In genomic region chr4:10018818-10019438, GRCh38 we compare ENCODE assay signal across 8 cellular contexts. TPM values are rescaled to one million over a fixed set of nuclear protein-coding genes. Genes with fewer than 3 reads are reported as not detected.
A peak's percentile ranks its signal among the peaks of the same experiment; 100 is the strongest.
DNase-seq lines count a peak whose midpoint lies in the region; ATAC-seq and TF ChIP-seq lines count a peak whose summit lies in the region.

No MANE protein-coding gene starts in this region.

- H3K9me3 Mint-ChIP-seq in activated naive CD4-positive, alpha-beta T cell treated with anti-CD3 and anti-CD28 coated beads, Interleukin-2, amount 50 U/mL, for 72 hours = no peaks in the 10 kb centered on the region

- H3K36me3 Mint-ChIP-seq in activated naive CD4-positive, alpha-beta T cell treated with anti-CD3 and anti-CD28 coated beads, Interleukin-2, amount 50 U/mL, for 72 hours = peaks cover 0 to 4% of the 10 kb centered on the region in 2 donors

- peak overlapping the region; percentile 90 to 92 for H3K27ac Mint-ChIP-seq in activated naive CD4-positive, alpha-beta T cell treated with anti-CD3 and anti-CD28 coated beads, Interleukin-2, amount 50 U/mL, for 72 hours

- peak overlapping the region; percentile 90 for H3K27ac ChIP-seq in temporal lobe (ENCODE audit: low read depth, low read length)

- DNase-seq in EH (ENCODE audit: low read depth) (peak; percentile 97), LHCN-M2 (ENCODE audit: low read depth) (peak; percentile 83), SK-N-DZ (ENCODE audit: low spot score) (peak; percentile 77), glomerular visceral epithelial cell (ENCODE audit: extremely low spot score) (peak; percentile 98), omental fat pad (ENCODE audit: low spot score) (peak; percentile 93)
- peak; percentile 94 to 98 for DNase-seq in activated naive CD4-positive, alpha-beta T cell treated with anti-CD3 and anti-CD28 coated beads, Interleukin-2, amount 50 U/mL, for 72 hours (ENCODE audit: low spot score in 2 of 2)

- ATAC-seq in GM21737 (IDR thresholded peaks at IDR 0.05; ENCODE audit: unreplicated experiment) (peak; percentile 97), omental fat pad (ENCODE audit: low FRiP score) (peak; percentile 98)
- peak; percentile 99 to 100 for ATAC-seq in activated naive CD4-positive, alpha-beta T cell treated with anti-CD3 and anti-CD28 coated beads, Interleukin-2, amount 50 U/mL, for 72 hours

- peak in 2 of 3 donors; percentile 48 to 98 for TF ChIP-seq CTCF in omental fat pad (IDR thresholded peaks at IDR 0.05)

RNA-seq across cellular contexts. Expression of gene SLC2A9, which starts 2.4 kb away (rescaled TPM):
- total RNA-seq in LHCN-M2 (2014; rRNA removed) (0.40 and 0.77 TPM in 2 replicates), omental fat pad (1 to 10 TPM; 4.7 to 8.5 (median 7.3) TPM), temporal lobe (1.7 TPM)
- polyA plus RNA-seq in LHCN-M2 (2012) = 0.95 TPM
- not detected in 2 replicates for polyA plus RNA-seq in SK-N-DZ (2014; cell fraction: cytosol; rRNA removed)
- polyA plus RNA-seq in SK-N-DZ (2014; cell fraction: nucleus; rRNA removed) = not detected in 2 replicates
- total RNA-seq in activated naive CD4-positive, alpha-beta T cell treated with anti-CD3 and anti-CD28 coated beads, Interleukin-2, amount 50 U/mL, for 72 hours = 1 to 10 TPM in 1 of 2 donors, under 1 TPM in 1; 0.52 to 1.2 TPM

Comparison
In these comparisons a context has a peak if more than half of its experiments do, and no peak if none do; other contexts are left out.
1. Peak in every context shown above with its lines: DNase-seq, ATAC-seq and H3K27ac ChIP-seq.